8 cellular contexts compared by ENCODE assay signal in the genomic region with DNA sequence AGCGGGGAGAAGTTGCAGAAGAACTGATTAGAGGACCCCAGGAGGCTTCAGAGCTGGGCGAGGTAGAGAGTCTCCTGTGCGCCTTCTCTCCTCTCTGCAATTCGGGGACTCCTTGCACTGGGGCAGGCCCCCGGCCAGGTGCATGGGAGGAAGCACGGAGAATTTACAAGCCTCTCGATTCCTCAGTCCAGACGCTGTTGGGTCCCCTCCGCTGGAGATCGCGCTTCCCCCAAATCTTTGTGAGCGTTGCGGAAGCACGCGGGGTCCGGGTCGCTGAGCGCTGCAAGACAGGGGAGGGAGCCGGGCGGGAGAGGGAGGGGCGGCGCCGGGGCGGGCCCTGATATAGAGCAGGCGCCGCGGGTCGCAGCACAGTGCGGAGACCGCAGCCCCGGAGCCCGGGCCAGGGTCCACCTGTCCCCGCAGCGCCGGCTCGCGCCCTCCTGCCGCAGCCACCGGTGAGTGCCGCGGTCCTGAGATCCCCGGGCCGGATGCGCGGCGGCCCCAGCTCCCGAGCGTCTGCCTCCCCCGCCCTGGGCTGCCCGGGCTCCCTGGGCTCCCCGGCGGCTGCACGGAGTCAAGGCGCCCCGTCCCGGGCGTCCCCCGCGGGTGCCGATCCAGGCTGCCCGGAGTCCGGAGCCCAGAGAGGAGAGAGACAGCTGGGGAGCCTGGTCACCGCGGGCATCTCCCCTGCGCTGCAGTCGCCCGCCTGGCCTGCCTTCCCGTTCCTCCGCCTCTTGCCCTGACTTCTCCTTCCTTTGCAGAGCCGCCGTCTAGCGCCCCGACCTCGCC. TPM values are rescaled to one million over a fixed set of nuclear protein-coding genes. Genes with fewer than 3 reads are reported as not detected.
DNase-seq lines count a peak whose midpoint lies in the region; ATAC-seq and TF ChIP-seq lines count a peak whose summit lies in the region.

TSS of gene PLAU (plus strand) at position 369 of the 789 bp plus-strand sequence. CDS start 424 bp downstream, outside the sequence.

- intact Hi-C loops in left cardiac atrium (cut with DNase I) (no loop called here), prostate gland (cut with DNase I) (no loop called here)

- peak; percentile 43 for ATAC-seq in GM19372 (IDR thresholded peaks at IDR 0.05; ENCODE audit: low read depth, unreplicated experiment)
- ATAC-seq in left cardiac atrium: peak; percentile 55 to 56

- H3K4me3 ChIP-seq in prostate gland: peak within 1 kb of the TSS; percentile 47 to 50

- peaks cover 35% of the 10 kb centered on the region for H3K4me1 Mint-ChIP-seq in activated naive CD4-positive, alpha-beta T cell treated with anti-CD3 and anti-CD28 coated beads, Interleukin-2, amount 50 U/mL, for 24 hours

- H3K27me3 ChIP-seq in prostate gland (replicated peaks; ENCODE audit: insufficient read depth): no peaks in the 10 kb centered on the region

- no peaks in the 10 kb centered on the region for H3K9me3 Mint-ChIP-seq in activated naive CD4-positive, alpha-beta T cell treated with anti-CD3 and anti-CD28 coated beads, Interleukin-2, amount 50 U/mL, for 24 hours

- H3K36me3 ChIP-seq in prostate gland: no peaks in the 10 kb centered on the region

- peak within 1 kb of the TSS; percentile 41 for H3K27ac Mint-ChIP-seq in activated naive CD4-positive, alpha-beta T cell treated with anti-CD3 and anti-CD28 coated beads, Interleukin-2, amount 50 U/mL, for 24 hours

- H3K4me3 Mint-ChIP-seq in activated naive CD4-positive, alpha-beta T cell treated with anti-CD3 and anti-CD28 coated beads, Interleukin-2, amount 50 U/mL, for 24 hours: peak within 1 kb of the TSS; percentile 95

- no peaks in the 10 kb centered on the region for H3K36me3 Mint-ChIP-seq in activated naive CD4-positive, alpha-beta T cell treated with anti-CD3 and anti-CD28 coated beads, Interleukin-2, amount 50 U/mL, for 24 hours

- H3K27me3 Mint-ChIP-seq in activated naive CD4-positive, alpha-beta T cell treated with anti-CD3 and anti-CD28 coated beads, Interleukin-2, amount 50 U/mL, for 24 hours: peaks cover 27% of the 10 kb centered on the region

- H3K4me1 ChIP-seq in prostate gland (replicated peaks): no peaks in the 10 kb centered on the region

- TF ChIP-seq CTCF in prostate gland (IDR thresholded peaks at IDR 0.05): no peak

- WGBS in prostate gland: under 1% methylated on average over 64 of the region's 74 CpGs

- TF ChIP-seq POLR2A in prostate gland (IDR thresholded peaks at IDR 0.05): peak; percentile 81

- no peaks in the 10 kb centered on the region for H3K9me3 ChIP-seq in prostate gland

- DNase-seq in AG20443 (ENCODE audit: low spot score) (peak; percentile 61), OCI-M1 (lab: John Stamatoyannopoulos, UW) (peak; percentile 63), left cardiac atrium (peak; percentile 54), prostate gland (ENCODE audit: low spot score) (peak; percentile 25), A172 (ENCODE audit: low spot score) (no peak), OCI-M2 (lab: John Stamatoyannopoulos, UW; ENCODE audit: unreplicated experiment) (no peak)

- peak within 1 kb of the TSS; percentile 26 to 49 for H3K27ac ChIP-seq in prostate gland

RNA-seq across cellular contexts. Expression of gene PLAU, which starts in this region (rescaled TPM):
- total RNA-seq in left cardiac atrium (10 to 100 TPM in 1 of 2 donors, 1 to 10 TPM in 1; 9.2 to 20.1 TPM), prostate gland (10 to 100 TPM in 1 of 2 donors, 1 to 10 TPM in 1; 7.1 to 11.0 TPM)
- 6.7 and 8.9 TPM in 2 replicates for total RNA-seq in A172 (2014; rRNA removed; shearing (Covaris generic))

Comparison
In these comparisons a context has a peak if more than half of its experiments do, and no peak if none do; other contexts are left out.
1. DNase-seq: peak in AG20443 (single experiment), OCI-M1 (single experiment), left cardiac atrium (single experiment) and prostate gland (single experiment); none in A172 (single experiment) and OCI-M2 (single experiment).